In the genomic region with DNA sequence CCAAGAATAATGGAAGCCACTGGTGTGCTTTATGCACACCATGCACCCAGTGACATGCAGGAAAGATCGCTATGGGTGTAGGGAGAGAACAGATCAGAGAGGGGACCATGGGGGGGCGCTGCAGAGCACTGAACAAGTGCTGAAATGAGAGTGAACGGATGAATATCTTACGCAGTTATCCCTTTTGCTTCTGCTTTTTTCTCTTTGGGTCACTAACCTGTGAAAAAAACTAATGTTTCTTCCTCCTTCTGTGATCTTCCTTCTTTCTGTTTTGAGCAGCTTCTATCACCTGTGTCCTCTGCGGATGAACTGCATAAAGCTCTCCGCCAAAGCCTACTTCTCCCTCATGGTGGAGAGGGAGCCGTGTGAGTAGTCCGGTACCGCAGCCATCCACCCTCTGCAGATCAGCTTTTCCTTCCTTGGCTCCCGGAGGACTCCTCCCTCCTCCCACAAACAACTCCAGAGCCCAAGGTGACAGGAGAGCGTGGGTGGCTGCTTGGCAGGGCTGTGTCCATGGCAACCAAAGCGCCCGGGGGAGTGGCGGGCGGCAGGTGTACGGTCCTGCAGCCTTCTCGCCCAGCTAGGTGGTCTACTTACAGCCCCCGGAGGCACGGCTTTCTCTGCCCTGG, we compare ENCODE assay signal across 9 cellular contexts.
A peak's percentile ranks its signal among the peaks of the same experiment; 100 is the strongest.
DNase-seq lines count a peak whose midpoint lies in the region; ATAC-seq and TF ChIP-seq lines count a peak whose summit lies in the region.
"Had no signal": no experiment of that assay in that cellular context is flagged by ENCODE, and none has a peak within 500 bp of the region (broad histone marks: within the 10 kb centered on the region; RNA-seq: fewer than 3 reads in every experiment).

No MANE protein-coding gene starts in this region.

- DNase-seq in AG04449 (ENCODE audit: low read depth, low spot score), result no peak
- DNase-seq in glutamatergic neuron, result peak; percentile 57
- DNase-seq in GF-D8 (lab: John Stamatoyannopoulos, UW), result no peak
- no peak for DNase-seq in right lobe of liver
- DNase-seq: T-helper 9 cell had no signal

- peaks cover 3% of the 10 kb centered on the region for H3K9me3 Mint-ChIP-seq in glutamatergic neuron (ENCODE audit: unreplicated experiment)

- H2AFZ ChIP-seq in OCI-LY1 (ENCODE audit: low read length), result no peak overlapping the region

- H3K36me3 ChIP-seq in OCI-LY1 (ENCODE audit: insufficient read depth, low read length) (no peaks in the 10 kb centered on the region), right lobe of liver (no peaks in the 10 kb centered on the region)

- no peak overlapping the region for H3K4me3 ChIP-seq in AG04449 (ENCODE audit: low read depth, low read length)
- H3K4me3 ChIP-seq in OCI-LY1 (ENCODE audit: low read depth, low read length, poor library complexity, severe bottlenecking), result peak overlapping the region; percentile 26
- no peak overlapping the region for H3K4me3 ChIP-seq in right lobe of liver

- no peak overlapping the region; the same call in 1 of the 2 replicates for H3K9ac ChIP-seq in OCI-LY1 (ENCODE audit: low read length)

- peaks cover 6% of the 10 kb centered on the region for H3K27me3 Mint-ChIP-seq in glutamatergic neuron (ENCODE audit: unreplicated experiment)

- CTCF ChIA-PET in AG04449 (lab: Yijun Ruan, JAX), result interaction anchor here (0.8 to 16.3 kb wide), 5 partner anchors 12 to 312 kb away, joined by 3 to 199 read pairs (median 3); no protein-coding TSS in a partner anchor

- no peak overlapping the region for H3K27ac ChIP-seq in OCI-LY1 (ENCODE audit: low read depth, low read length, poor library complexity, severe bottlenecking)
- no peak overlapping the region for H3K27ac ChIP-seq in right lobe of liver

- no peaks in the 10 kb centered on the region for H3K9me3 ChIP-seq in OCI-LY1 (ENCODE audit: low read length)
- no peaks in the 10 kb centered on the region for H3K9me3 ChIP-seq in right lobe of liver

- H3K4me1 ChIP-seq in OCI-LY1 (ENCODE audit: insufficient read depth, low read length, severe bottlenecking) (peaks cover 34% of the 10 kb centered on the region), right lobe of liver (no peaks in the 10 kb centered on the region)

- no peaks in the 10 kb centered on the region for H3K36me3 Mint-ChIP-seq in glutamatergic neuron (ENCODE audit: unreplicated experiment)

- peak; percentile 39 for ATAC-seq in GM19395 (IDR thresholded peaks at IDR 0.05; ENCODE audit: unreplicated experiment)
- no peak for ATAC-seq in GM19467 (IDR thresholded peaks at IDR 0.05; ENCODE audit: unreplicated experiment)
- no peak for ATAC-seq in HG03095 (IDR thresholded peaks at IDR 0.05; ENCODE audit: unreplicated experiment)
- ATAC-seq in right lobe of liver, result no peak

- no peaks in the 10 kb centered on the region for H4K20me1 ChIP-seq in OCI-LY1 (ENCODE audit: insufficient read depth, low read length)

- peak; percentile 17 for TF ChIP-seq CTCF in AG04449 (IDR thresholded peaks at IDR 0.05; ENCODE audit: insufficient read depth, low read length, missing control alignments)
- peak; percentile 93 for TF ChIP-seq CTCF in OCI-LY1 (IDR thresholded peaks at IDR 0.05; ENCODE audit: low read length)
- TF ChIP-seq CTCF in glutamatergic neuron (IDR thresholded peaks at IDR 0.05; ENCODE audit: partially characterized antibody, unreplicated experiment), result no peak
- TF ChIP-seq CTCF in right lobe of liver (IDR thresholded peaks at IDR 0.05), result no peak

- 62% methylated on average over 13 of the region's 19 CpGs for WGBS in right lobe of liver (ENCODE audit: insufficient coverage, low coverage, low lambda C conversion rate, missing lambda C conversion rate)

- H3F3A ChIP-seq in OCI-LY1 (ENCODE audit: insufficient read depth, low read length), result no peaks in the 10 kb centered on the region

- H3K27me3 ChIP-seq in OCI-LY1 (ENCODE audit: insufficient read depth, low read length) (no peaks in the 10 kb centered on the region; the same call in 1 of the 2 replicates), right lobe of liver (no peaks in the 10 kb centered on the region)

- no peak overlapping the region for H3K4me3 Mint-ChIP-seq in glutamatergic neuron (ENCODE audit: unreplicated experiment)

- peak overlapping the region; percentile 51; the same call in 1 of the 2 replicates for H3K4me2 ChIP-seq in OCI-LY1 (ENCODE audit: low read length)

- POLR2A ChIA-PET in AG04449 (lab: Yijun Ruan, JAX), result no interaction called here

- TF ChIP-seq POLR2A in right lobe of liver (IDR thresholded peaks at IDR 0.05), result no peak

- H3K27ac Mint-ChIP-seq in glutamatergic neuron (ENCODE audit: unreplicated experiment), result no peak overlapping the region

- H3K4me1 Mint-ChIP-seq in glutamatergic neuron (ENCODE audit: low read depth, unreplicated experiment), result peaks cover 14% of the 10 kb centered on the region

- H3K79me2 ChIP-seq in OCI-LY1 (ENCODE audit: insufficient read depth, low read length), result no peaks in the 10 kb centered on the region

- intact Hi-C loops in right lobe of liver (cut with DNase I), result loop anchor here in 1 of 2 donors (10.0 kb wide), 1 partner anchor 279 kb away; no protein-coding TSS in a partner anchor

- no peaks in the 10 kb centered on the region for H3K9me2 ChIP-seq in OCI-LY1 (ENCODE audit: low read depth, low read length)

Comparison
In these comparisons a context has a peak if more than half of its experiments do, and no peak if none do; other contexts are left out.
1. CTCF ChIP-seq: peak in AG04449 (single experiment) and OCI-LY1 (single experiment); none in glutamatergic neuron (single experiment) and right lobe of liver (0 of 4).